In the genomic region with DNA sequence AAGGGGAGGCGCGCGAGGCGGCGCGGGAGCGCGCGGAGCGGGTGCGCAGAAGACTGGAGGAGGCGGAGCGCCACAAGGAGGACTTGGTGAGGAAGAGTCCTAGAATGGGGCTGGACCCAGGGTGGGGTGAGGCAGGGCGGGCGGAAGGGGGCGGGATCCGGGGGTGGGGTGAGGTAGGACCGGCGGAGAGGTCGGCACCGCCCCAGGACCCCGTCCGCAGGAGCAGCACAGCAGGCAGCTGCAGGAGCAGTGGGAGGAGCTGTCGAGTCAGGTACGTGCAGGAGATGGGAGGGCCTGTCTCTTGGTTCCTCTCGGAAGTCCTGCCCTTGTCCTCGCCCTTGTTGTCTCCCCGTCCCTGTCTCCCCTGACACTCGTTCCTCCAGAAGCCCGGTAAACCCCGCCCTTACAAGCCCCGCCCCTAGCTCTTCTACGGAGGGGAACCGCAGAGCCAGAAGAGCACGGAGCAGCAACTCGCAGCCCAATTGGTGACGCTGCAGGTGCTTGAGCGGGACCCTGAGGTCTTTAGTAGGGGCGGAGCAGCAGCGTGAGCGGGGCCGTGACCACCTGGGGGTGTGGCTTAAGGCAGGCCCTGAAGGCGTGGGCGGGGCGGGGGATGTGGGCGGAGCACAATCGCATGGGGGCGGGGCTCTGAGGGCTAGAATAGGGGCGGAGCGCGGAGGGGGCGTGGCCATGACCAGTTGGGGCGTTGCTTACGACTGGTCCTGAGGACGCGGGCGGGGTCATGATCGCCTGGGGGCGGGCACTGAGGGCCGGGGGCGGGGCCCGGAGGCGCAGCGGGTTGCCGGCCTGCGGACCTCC, we compare ENCODE assay signal across 8 cellular contexts. TPM values are rescaled to one million over a fixed set of nuclear protein-coding genes. Genes with fewer than 3 reads are reported as not detected.
DNase-seq lines count a peak whose midpoint lies in the region; ATAC-seq and TF ChIP-seq lines count a peak whose summit lies in the region.
"Not testable (repeated sequence)": the region's sequence is repeated elsewhere in the genome, so short reads cannot be mapped to it uniquely, and the experiment has no call there.

No MANE protein-coding gene starts in this region.

- peak; percentile 65 for ATAC-seq in GM18511 (IDR thresholded peaks at IDR 0.05; ENCODE audit: unreplicated experiment)
- peak; percentile 76 for ATAC-seq in HG02610 (IDR thresholded peaks at IDR 0.05; ENCODE audit: unreplicated experiment)

- not testable (repeated sequence) for BruUV-seq in MCF 10A (replicated peaks; lab: Mats Ljungman, UMichigan)

- not testable (repeated sequence) for H3K36me3 Mint-ChIP-seq in MCF 10A (ENCODE audit: insufficient read depth, unreplicated experiment)

- H3K9me3 Mint-ChIP-seq in MCF 10A (ENCODE audit: unreplicated experiment) = not testable (repeated sequence)

- H3K27ac Mint-ChIP-seq in MCF 10A (ENCODE audit: low read depth, unreplicated experiment) = not testable (repeated sequence)

- H3K4me3 Mint-ChIP-seq in MCF 10A (ENCODE audit: unreplicated experiment) = not testable (repeated sequence)

- H3K27me3 Mint-ChIP-seq in MCF 10A (ENCODE audit: insufficient read depth, unreplicated experiment) = not testable (repeated sequence)

- DNase-seq in Jurkat, Clone E6-1 (ENCODE audit: low read depth, low spot score) = peak; percentile 84
- DNase-seq in activated CD4-positive, alpha-beta T cell treated with anti-CD3 and anti-CD28 coated beads, Interleukin-2, amount 50 U/mL, for 48 hours = peak; percentile 91 to 92
- DNase-seq in MCF 10A (ENCODE audit: unreplicated experiment) (peak; percentile 62), iPS DF 19.7 (ENCODE audit: low read depth, low spot score) (peak; percentile 20), retinal pigment epithelial cell (ENCODE audit: low read depth) (peak; percentile 26), stromal cell of bone marrow (ENCODE audit: low read depth) (peak; percentile 41)

- not testable (repeated sequence) for TF ChIP-seq CTCF in MCF 10A (IDR thresholded peaks at IDR 0.05; ENCODE audit: unreplicated experiment); retinal pigment epithelial cell (conservative IDR thresholded peaks at IDR 0.05; ENCODE audit: low read depth, low read length)

- peak overlapping the region; percentile 24 for H3K4me3 ChIP-seq in Jurkat, Clone E6-1 (ENCODE audit: low read length)
- H3K4me3 ChIP-seq in retinal pigment epithelial cell (ENCODE audit: low read length) = peak overlapping the region; percentile 35

- intact Hi-C loops in MCF 10A (cut with micrococcal nuclease) = not testable (repeated sequence)

- H3K4me1 Mint-ChIP-seq in MCF 10A (ENCODE audit: insufficient read depth, unreplicated experiment) = not testable (repeated sequence)

- POLR2A ChIA-PET in MCF 10A (lab: Yijun Ruan, JAX) = not testable (repeated sequence)

- CTCF ChIA-PET in MCF 10A (lab: Yijun Ruan, JAX) = not testable (repeated sequence)

RNA-seq across cellular contexts. Expression of a gene that starts 1.2 kb away (rescaled TPM):
- polyA plus RNA-seq in Jurkat, Clone E6-1 (2012; ENCODE audit: insufficient read depth, insufficient read length) = not detected
- total RNA-seq in MCF 10A (2022) = not detected in 2 replicates

RNA-seq across cellular contexts. Expression of a gene that starts 10.8 kb away (rescaled TPM):
- polyA plus RNA-seq in Jurkat, Clone E6-1 (2012; ENCODE audit: insufficient read depth, insufficient read length) = not detected
- not detected in 2 replicates for total RNA-seq in MCF 10A (2022)

Comparison
In these comparisons a context has a peak if more than half of its experiments do, and no peak if none do; other contexts are left out.
1. Peak in every context shown above with its lines: DNase-seq, ATAC-seq and H3K4me3 ChIP-seq.
2. DNase-seq: peak in every context shown above with its lines; median percentile 92 in activated CD4-positive, alpha-beta T cell treated with anti-CD3 and anti-CD28 coated beads, Interleukin-2, amount 50 U/mL, for 48 hours; 84 in Jurkat, Clone E6-1; 62 in MCF 10A; 41 in stromal cell of bone marrow; 26 in retinal pigment epithelial cell; 20 in iPS DF 19.7.